ENCODE assay signal across 8 cellular contexts in genomic region chr12:108728820-108729611, GRCh38. TPM values are rescaled to one million over a fixed set of nuclear protein-coding genes. Genes with fewer than 3 reads are reported as not detected.
A peak's percentile ranks its signal among the peaks of the same experiment; 100 is the strongest.
DNase-seq lines count a peak whose midpoint lies in the region; ATAC-seq and TF ChIP-seq lines count a peak whose summit lies in the region.

No MANE protein-coding gene starts in this region.

- POLR2A ChIA-PET in activated B cell treated with CpG ODN at 0.5 μM for 24 hours (lab: Charles Lee) = interaction anchor here (0.9 kb wide), 1 partner anchor 12 kb away, joined by 3 read pairs; no protein-coding TSS in a partner anchor

- peak overlapping the region; percentile 100 for H3K4me2 ChIP-seq in GM23248 (ENCODE audit: unreplicated experiment)

- no peaks in the 10 kb centered on the region for H4K20me1 ChIP-seq in GM23248 (ENCODE audit: insufficient read depth)

- peak; percentile 77 for DNase-seq in GM23248
- DNase-seq in activated B cell treated with CpG ODN at 0.5 μM for 24 hours = no peak
- DNase-seq in NK-92 (lab: John Stamatoyannopoulos, UW; ENCODE audit: unreplicated experiment) = no peak
- no peak for DNase-seq in hypothalamus (lab: John Stamatoyannopoulos, UW)

- peak overlapping the region; percentile 86 for H3K27ac Mint-ChIP-seq in activated B cell treated with CpG ODN at 0.5 μM for 24 hours

- H3K9me3 ChIP-seq in GM23248 (ENCODE audit: low read depth) = no peaks in the 10 kb centered on the region
- H3K9me3 ChIP-seq in gastroesophageal sphincter = no peaks in the 10 kb centered on the region
- no peaks in the 10 kb centered on the region for H3K9me3 ChIP-seq in skeletal muscle tissue (ENCODE audit: control insufficient read depth in 3 of 3, low read length in 3 of 3)

- H3K9me2 ChIP-seq in GM23248 (ENCODE audit: insufficient read depth) = no peaks in the 10 kb centered on the region

- H3K27me3 ChIP-seq in GM23248 (replicated peaks; ENCODE audit: insufficient read depth) (no peaks in the 10 kb centered on the region), gastroesophageal sphincter (no peaks in the 10 kb centered on the region), skeletal muscle tissue (ENCODE audit: control insufficient read depth in 3 of 3, insufficient read depth in 3 of 3, low read length in 3 of 3) (no peaks in the 10 kb centered on the region)

- H3K27ac ChIP-seq in GM23248 (peak overlapping the region; percentile 93), gastroesophageal sphincter (peak overlapping the region; percentile 91 to 100 (median 99)), skeletal muscle tissue (ENCODE audit: low read depth, low read length) (peak overlapping the region; percentile 98)

- ATAC-seq in activated B cell treated with CpG ODN at 0.5 μM for 24 hours (ENCODE audit: low read depth) (no peak), gastroesophageal sphincter (no peak), GM18873 (IDR thresholded peaks at IDR 0.05; ENCODE audit: low FRiP score, unreplicated experiment) (no peak), GM21447 (IDR thresholded peaks at IDR 0.05; ENCODE audit: unreplicated experiment) (no peak)

- no peaks in the 10 kb centered on the region for H3K9me3 Mint-ChIP-seq in activated B cell treated with CpG ODN at 0.5 μM for 24 hours

- CTCF ChIA-PET in activated B cell treated with CpG ODN at 0.5 μM for 24 hours (lab: Charles Lee) = no interaction called here

- peak overlapping the region; percentile 97 for H3K4me3 Mint-ChIP-seq in activated B cell treated with CpG ODN at 0.5 μM for 24 hours

- H3K4me3 ChIP-seq in GM23248 (peak overlapping the region; percentile 89), gastroesophageal sphincter (peak overlapping the region; percentile 68 to 88), skeletal muscle tissue (ENCODE audit: low read length in 3 of 3) (peak overlapping the region; percentile 90 to 93 (median 91))

- H2AFZ ChIP-seq in GM23248 = no peak overlapping the region

- peaks cover 50% of the 10 kb centered on the region for H3K4me1 ChIP-seq in GM23248 (ENCODE audit: insufficient read depth)
- H3K4me1 ChIP-seq in gastroesophageal sphincter = peaks cover 10 to 61% (median 23%) of the 10 kb centered on the region in 3 donors
- peaks cover 30 to 47% (median 40%) of the 10 kb centered on the region in 3 donors for H3K4me1 ChIP-seq in skeletal muscle tissue (ENCODE audit: control insufficient read depth in 3 of 3, insufficient read depth in 3 of 3, low read length in 3 of 3)

- 19 to 20% methylated on average over 9 of the region's 9 CpGs for WGBS in GM23248 (ENCODE audit: low coverage in 1 of 2, low lambda C conversion rate in 2 of 2, missing lambda C conversion rate in 2 of 2), 2 experiments
- WGBS in gastroesophageal sphincter (ENCODE audit: low coverage in 1 of 2), 2 donors = 22 to 26% methylated on average over 9 of the region's 9 CpGs

- peaks cover 10% of the 10 kb centered on the region; the same call in 1 of the 2 replicates for H3K36me3 ChIP-seq in GM23248 (ENCODE audit: low read depth)
- H3K36me3 ChIP-seq in gastroesophageal sphincter = no peaks in the 10 kb centered on the region
- no peaks in the 10 kb centered on the region for H3K36me3 ChIP-seq in skeletal muscle tissue (ENCODE audit: control insufficient read depth in 3 of 3, insufficient read depth in 3 of 3, low read length in 3 of 3)

- peaks cover 8% of the 10 kb centered on the region for H3K36me3 Mint-ChIP-seq in activated B cell treated with CpG ODN at 0.5 μM for 24 hours (ENCODE audit: low read depth)

- TF ChIP-seq EP300 in gastroesophageal sphincter (IDR thresholded peaks at IDR 0.05) = no peak

- H3F3A ChIP-seq in GM23248 (ENCODE audit: insufficient read depth) = peaks cover 70% of the 10 kb centered on the region

- peaks cover 58% of the 10 kb centered on the region for H3K4me1 Mint-ChIP-seq in activated B cell treated with CpG ODN at 0.5 μM for 24 hours

- H3K9ac ChIP-seq in GM23248 (peak overlapping the region; percentile 95), skeletal muscle tissue (ENCODE audit: low read depth in 1 of 3, low read length in 3 of 3) (peak overlapping the region; percentile 92 to 97 (median 97))

- peaks cover 72% of the 10 kb centered on the region for H3K79me2 ChIP-seq in GM23248 (ENCODE audit: insufficient read depth)

- intact Hi-C loops in activated B cell treated with CpG ODN at 0.5 μM for 24 hours (cut with micrococcal nuclease) = no loop called here

- in situ Hi-C loops in GM23248 (cut with MboI) = no loop called here

- H3K27me3 Mint-ChIP-seq in activated B cell treated with CpG ODN at 0.5 μM for 24 hours = no peaks in the 10 kb centered on the region

- TF ChIP-seq POLR2A in gastroesophageal sphincter (IDR thresholded peaks at IDR 0.05) = no peak

- TF ChIP-seq CTCF in activated B cell treated with CpG ODN at 0.5 μM for 24 hours (IDR thresholded peaks at IDR 0.05) (no peak), gastroesophageal sphincter (IDR thresholded peaks at IDR 0.05) (no peak)

RNA-seq across cellular contexts. Expression of gene CORO1C, which starts 2.3 kb away (rescaled TPM):
- 170 and 172 TPM in 2 replicates for total RNA-seq in GM23248 (2014; rRNA removed; shearing (Covaris generic))
- polyA plus RNA-seq in GM23248 (2016; fragmentation: Nextera tagmentation; extraction: Ambion mirVana) = 401 and 403 TPM in 2 replicates
- total RNA-seq in activated B cell treated with CpG ODN at 0.5 μM for 24 hours = 68.3 and 69.4 TPM in 2 replicates
- total RNA-seq in gastroesophageal sphincter = 100 to 1,000 TPM; 277 to 473 (median 342) TPM
- 154 TPM for total RNA-seq in skeletal muscle tissue
